1 cellular context compared by ENCODE assay signal in genomic region chr3:10391391-10391790, GRCh38.
TF ChIP-seq lines count a peak whose summit lies in the region.

No MANE protein-coding gene starts in this region.

TF ChIP-seq in HEK293, 187 proteins besides CTCF, POLR2A, EP300 and RAD21 (continued from another document):
- TF ChIP-seq, protein P1, sequence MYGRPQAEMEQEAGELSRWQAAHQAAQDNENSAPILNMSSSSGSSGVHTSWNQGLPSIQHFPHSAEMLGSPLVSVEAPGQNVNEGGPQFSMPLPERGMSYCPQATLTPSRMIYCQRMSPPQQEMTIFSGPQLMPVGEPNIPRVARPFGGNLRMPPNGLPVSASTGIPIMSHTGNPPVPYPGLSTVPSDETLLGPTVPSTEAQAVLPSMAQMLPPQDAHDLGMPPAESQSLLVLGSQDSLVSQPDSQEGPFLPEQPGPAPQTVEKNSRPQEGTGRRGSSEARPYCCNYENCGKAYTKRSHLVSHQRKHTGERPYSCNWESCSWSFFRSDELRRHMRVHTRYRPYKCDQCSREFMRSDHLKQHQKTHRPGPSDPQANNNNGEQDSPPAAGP (tag by site-specific recombination; IDR thresholded peaks at IDR 0.05): peak; percentile 80
- TF ChIP-seq EGR2 (tag by site-specific recombination; IDR thresholded peaks at IDR 0.05; ENCODE audit: low read depth) (peak; percentile 72), MEIS1 (CRISPR knock-in tag; IDR thresholded peaks at IDR 0.05; ENCODE audit: borderline replicate concordance) (no peak), GLIS1 (tag by site-specific recombination; IDR thresholded peaks at IDR 0.05) (0 out of 2 replicates have a peak, but pooled peaks have one; percentile 21), ZIC2 (tag by site-specific recombination; IDR thresholded peaks at IDR 0.05) (peak; percentile 71), ZBTB48 (tag by site-specific recombination; IDR thresholded peaks at IDR 0.05) (no peak)
